ENCODE assay signal across 13 cellular contexts in genomic region chr1:26409191-26409751, GRCh38. TPM values are rescaled to one million over a fixed set of nuclear protein-coding genes. Genes with fewer than 3 reads are reported as not detected.
DNase-seq lines count a peak whose midpoint lies in the region; ATAC-seq lines count a peak whose summit lies in the region.
"Had no signal": no experiment of that assay in that cellular context is flagged by ENCODE, and none has a peak within 500 bp of the region (broad histone marks: within the 10 kb centered on the region; RNA-seq: fewer than 3 reads in every experiment).

No MANE protein-coding gene starts in this region.

- no peak overlapping the region for H3K27ac ChIP-seq in ACC112 (ENCODE audit: low read depth, low read length)

- DNase-seq in T-helper 17 cell: no peak
- DNase-seq in NCI-H1436 treated with DMSO at 0.1 percent for 48 hours (lab: John Stamatoyannopoulos, UW): no peak
- no peak for DNase-seq in stimulated activated effector memory CD8-positive, alpha-beta T cell treated with anti-CD3 and anti-CD28 coated beads, Interleukin-12 subunit alpha, Interleukin-12 subunit beta, amount 100 ng/mL, for 72 hours (ENCODE audit: low spot score in 2 of 2)
- DNase-seq: cerebellar nuclear complex, NCI-H187 treated with DMSO at 0.1 percent for 48 hours had no signal

- no peak overlapping the region for H2AFZ ChIP-seq in ACC112 (ENCODE audit: low read length, unreplicated experiment)

- H3K36me3 ChIP-seq in ACC112 (ENCODE audit: insufficient read depth, low read length) (no peaks in the 10 kb centered on the region), ES-I3 (ENCODE audit: insufficient read depth, low read length) (peaks cover 11% of the 10 kb centered on the region)

- H3K4me1 ChIP-seq in ACC112 (ENCODE audit: control insufficient read depth, insufficient read depth, low read length, unreplicated experiment): peaks cover 32% of the 10 kb centered on the region
- H3K4me1 ChIP-seq in ES-I3 (ENCODE audit: insufficient read depth, low read length): peaks cover 16% of the 10 kb centered on the region

- peaks cover 40% of the 10 kb centered on the region for H3K27me3 ChIP-seq in ACC112 (ENCODE audit: insufficient read depth, low read length)

- no peaks in the 10 kb centered on the region for H3K9me3 ChIP-seq in ES-I3 (ENCODE audit: control insufficient read depth, insufficient read depth, low read length)
- H3K9me3 ChIP-seq in T-helper 17 cell (ENCODE audit: control insufficient read depth, low read length, poor library complexity, severe bottlenecking): no peaks in the 10 kb centered on the region
- H3K9me3 ChIP-seq in iPS-18c (ENCODE audit: control insufficient read depth, insufficient read depth, low read length): peaks cover 3% of the 10 kb centered on the region

- H3K4me3 Mint-ChIP-seq in T-helper 17 cell: peak overlapping the region; percentile 53
- H3K4me3 Mint-ChIP-seq in stimulated activated effector memory CD8-positive, alpha-beta T cell treated with anti-CD3 and anti-CD28 coated beads, Interleukin-12 subunit alpha, Interleukin-12 subunit beta, amount 100 ng/mL, for 72 hours: no peak overlapping the region

- no peak overlapping the region for H3K27ac Mint-ChIP-seq in T-helper 17 cell
- H3K27ac Mint-ChIP-seq in stimulated activated effector memory CD8-positive, alpha-beta T cell treated with anti-CD3 and anti-CD28 coated beads, Interleukin-12 subunit alpha, Interleukin-12 subunit beta, amount 100 ng/mL, for 72 hours: no peak overlapping the region

- peaks cover 19% of the 10 kb centered on the region for H3K4me1 Mint-ChIP-seq in T-helper 17 cell
- H3K4me1 Mint-ChIP-seq in stimulated activated effector memory CD8-positive, alpha-beta T cell treated with anti-CD3 and anti-CD28 coated beads, Interleukin-12 subunit alpha, Interleukin-12 subunit beta, amount 100 ng/mL, for 72 hours: peaks cover 22% of the 10 kb centered on the region

- H3K79me2 ChIP-seq in ACC112 (ENCODE audit: control insufficient read depth, insufficient read depth, low read length, unreplicated experiment): no peaks in the 10 kb centered on the region

- peaks cover 3% of the 10 kb centered on the region for H3K36me3 Mint-ChIP-seq in T-helper 17 cell (ENCODE audit: low read depth)
- no peaks in the 10 kb centered on the region for H3K36me3 Mint-ChIP-seq in stimulated activated effector memory CD8-positive, alpha-beta T cell treated with anti-CD3 and anti-CD28 coated beads, Interleukin-12 subunit alpha, Interleukin-12 subunit beta, amount 100 ng/mL, for 72 hours

- peaks cover 61% of the 10 kb centered on the region for H3K27me3 Mint-ChIP-seq in T-helper 17 cell

- H3K4me3 ChIP-seq in ACC112 (ENCODE audit: low read depth, low read length) (peak overlapping the region; percentile 32), iPS-18c (ENCODE audit: insufficient read depth, low read depth, low read length) (peak overlapping the region; percentile 64)

- ATAC-seq in T-helper 17 cell (peak; percentile 7), HG03159 (IDR thresholded peaks at IDR 0.05; ENCODE audit: unreplicated experiment) (no peak), HG03135 (IDR thresholded peaks at IDR 0.05; ENCODE audit: unreplicated experiment) (no peak)
- ATAC-seq in stimulated activated effector memory CD8-positive, alpha-beta T cell treated with anti-CD3 and anti-CD28 coated beads, Interleukin-12 subunit alpha, Interleukin-12 subunit beta, amount 100 ng/mL, for 72 hours: no peak

- H3K9ac ChIP-seq in ES-I3 (ENCODE audit: low read depth, low read length): peak overlapping the region; percentile 72

- H3K9me3 Mint-ChIP-seq in stimulated activated effector memory CD8-positive, alpha-beta T cell treated with anti-CD3 and anti-CD28 coated beads, Interleukin-12 subunit alpha, Interleukin-12 subunit beta, amount 100 ng/mL, for 72 hours: no peaks in the 10 kb centered on the region

RNA-seq across cellular contexts. Expression of gene LIN28A, which starts 1.3 kb away (rescaled TPM):
- total RNA-seq in T-helper 17 cell: not detected
- total RNA-seq: PC-3, temporal lobe had no signal

RNA-seq across cellular contexts. Expression of gene DHDDS, which starts 22.9 kb away (rescaled TPM):
- total RNA-seq in T-helper 17 cell: 10 to 100 TPM; 32.4 to 38.8 TPM

RNA-seq across cellular contexts. Expression of gene ZNF683, which starts 36.7 kb away (rescaled TPM):
- not detected for total RNA-seq in T-helper 17 cell
- total RNA-seq: left lobe of liver, PC-3, temporal lobe had no signal

RNA-seq across cellular contexts. Expression of gene CRYBG2, which starts 55.3 kb away (rescaled TPM):
- 1 to 10 TPM; 1.2 to 2.9 TPM for total RNA-seq in T-helper 17 cell
